Comparison of ENCODE assay signal across 23 cellular contexts in the genomic region with DNA sequence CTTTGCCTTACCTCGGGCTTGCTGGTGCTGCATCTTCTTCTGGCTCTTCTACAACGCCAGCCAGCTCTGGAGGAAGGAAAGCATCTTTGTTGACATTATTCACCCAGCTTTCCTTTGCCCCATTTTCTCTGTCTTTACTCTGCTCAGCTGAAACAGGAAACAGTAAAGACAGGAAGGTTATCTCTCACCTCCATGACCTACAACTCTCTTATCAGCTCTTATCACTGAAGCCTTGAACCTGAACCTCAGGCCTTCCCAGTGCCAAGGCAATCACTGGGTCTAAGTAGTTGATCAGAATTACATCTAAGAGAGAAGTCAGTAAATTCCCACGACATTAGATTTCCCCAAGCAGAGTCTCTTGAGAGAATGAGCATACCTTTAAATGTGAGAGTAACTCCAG. TPM values are rescaled to one million over a fixed set of nuclear protein-coding genes. Genes with fewer than 3 reads are reported as not detected.
DNase-seq lines count a peak whose midpoint lies in the region; ATAC-seq and TF ChIP-seq lines count a peak whose summit lies in the region.
"Had no signal": no experiment of that assay in that cellular context is flagged by ENCODE, and none has a peak within 500 bp of the region (broad histone marks: within the 10 kb centered on the region; RNA-seq: fewer than 3 reads in every experiment).

No MANE protein-coding gene starts in this region.

- H3K36me3 ChIP-seq in stomach = no peaks in the 10 kb centered on the region
- H3K36me3 ChIP-seq: ascending aorta, BE2C had no signal

- TF ChIP-seq EP300 in stomach (IDR thresholded peaks at IDR 0.05) = no peak

- H3K27ac ChIP-seq in VCaP (peak overlapping the region; percentile 42), stomach (peak overlapping the region in 2 of 5 donors; percentile 29 to 31)
- H3K27ac ChIP-seq: ascending aorta, SK-N-MC had no signal

- no peaks in the 10 kb centered on the region for H3K9me3 ChIP-seq in stomach
- H3K9me3 ChIP-seq: ascending aorta, BE2C had no signal

- H3K36me3 Mint-ChIP-seq in activated T-cell treated with anti-CD3 and anti-CD28 coated beads, Interleukin-2, amount 50 U/mL, for 24 hours (ENCODE audit: low read depth) = peaks cover 5% of the 10 kb centered on the region
- H3K36me3 Mint-ChIP-seq in effector memory CD8-positive, alpha-beta T cell (ENCODE audit: insufficient read depth) = peaks cover 41% of the 10 kb centered on the region
- H3K36me3 Mint-ChIP-seq in natural killer cell treated with Interleukin-12 subunit alpha and Interleukin-12 subunit beta and Interleukin-15 and Interleukin-18, amount 100 ng/mL, for 72 hours = peaks cover 17% of the 10 kb centered on the region
- H3K36me3 Mint-ChIP-seq: type B pancreatic cell had no signal

- DNase-seq in activated T-cell treated with anti-CD3 and anti-CD28 coated beads, Interleukin-2, amount 50 U/mL, for 24 hours = no peak
- no peak for DNase-seq in activated T-cell treated with anti-CD3 and anti-CD28 coated beads for 4 hours
- DNase-seq in effector memory CD8-positive, alpha-beta T cell = no peak
- DNase-seq in natural killer cell treated with Interleukin-12 subunit alpha and Interleukin-12 subunit beta and Interleukin-15 and Interleukin-18, amount 100 ng/mL, for 72 hours (ENCODE audit: low spot score) = no peak
- DNase-seq in stomach = no peak
- no peak for DNase-seq in epidermal melanocyte (ENCODE audit: insufficient read length, low spot score)
- DNase-seq: activated CD4-positive, CD25-positive, alpha-beta regulatory T cell; activated gamma-delta T cell; BE2C; caudate nucleus; hypothalamus; NCI-H1436 treated with DMSO at 0.1 percent for 48 hours; NCI-H524 treated with DMSO at 0.1 percent for 48 hours; RPMI8226; stimulated activated CD4-positive, alpha-beta T cell treated with anti-CD3 and anti-CD28 coated beads, Interleukin-4, amount 100 ng/mL, for 4 hours had no signal

- H3K27ac Mint-ChIP-seq in activated T-cell treated with anti-CD3 and anti-CD28 coated beads, Interleukin-2, amount 50 U/mL, for 24 hours = peak overlapping the region; percentile 12
- peak overlapping the region; percentile 92 to 95 for H3K27ac Mint-ChIP-seq in effector memory CD8-positive, alpha-beta T cell
- peak overlapping the region; percentile 60 to 66 for H3K27ac Mint-ChIP-seq in natural killer cell treated with Interleukin-12 subunit alpha and Interleukin-12 subunit beta and Interleukin-15 and Interleukin-18, amount 100 ng/mL, for 72 hours
- H3K27ac Mint-ChIP-seq: GM23338 had no signal

- TF ChIP-seq CTCF in VCaP (conservative IDR thresholded peaks at IDR 0.05) = no peak
- TF ChIP-seq CTCF in stomach (IDR thresholded peaks at IDR 0.05) = no peak

- no peak overlapping the region for H3K4me3 ChIP-seq in stomach
- H3K4me3 ChIP-seq: ascending aorta, GM23338, K562, lung, SK-N-MC had no signal

- peak; percentile 65 for ATAC-seq in effector memory CD8-positive, alpha-beta T cell (replicated peaks)
- no peak for ATAC-seq in natural killer cell treated with Interleukin-12 subunit alpha and Interleukin-12 subunit beta and Interleukin-15 and Interleukin-18, amount 100 ng/mL, for 72 hours
- ATAC-seq in GM18511 (IDR thresholded peaks at IDR 0.05; ENCODE audit: unreplicated experiment) = no peak
- ATAC-seq: GM23338, K562 had no signal

- intact Hi-C loops in stomach (cut with DNase I; ENCODE audit: low total_unique reads) = no loop called here

- no peaks in the 10 kb centered on the region for H3K27me3 ChIP-seq in stomach
- H3K27me3 ChIP-seq: ascending aorta had no signal

- peaks cover 85% of the 10 kb centered on the region for H3K4me1 Mint-ChIP-seq in activated T-cell treated with anti-CD3 and anti-CD28 coated beads, Interleukin-2, amount 50 U/mL, for 24 hours (ENCODE audit: low read depth)
- H3K4me1 Mint-ChIP-seq in effector memory CD8-positive, alpha-beta T cell (ENCODE audit: low read depth in 2 of 2) = peaks cover 63 to 65% of the 10 kb centered on the region in 2 donors
- peaks cover 52 to 53% of the 10 kb centered on the region in 2 donors for H3K4me1 Mint-ChIP-seq in natural killer cell treated with Interleukin-12 subunit alpha and Interleukin-12 subunit beta and Interleukin-15 and Interleukin-18, amount 100 ng/mL, for 72 hours (ENCODE audit: low read depth in 2 of 2)

- H3K4me3 Mint-ChIP-seq in activated T-cell treated with anti-CD3 and anti-CD28 coated beads, Interleukin-2, amount 50 U/mL, for 24 hours = no peak overlapping the region
- peak overlapping the region; percentile 54 to 73 for H3K4me3 Mint-ChIP-seq in effector memory CD8-positive, alpha-beta T cell
- H3K4me3 Mint-ChIP-seq in natural killer cell treated with Interleukin-12 subunit alpha and Interleukin-12 subunit beta and Interleukin-15 and Interleukin-18, amount 100 ng/mL, for 72 hours = peak overlapping the region; percentile 12
- H3K4me3 Mint-ChIP-seq: GM23338, type B pancreatic cell had no signal

- H3K27me3 Mint-ChIP-seq in activated T-cell treated with anti-CD3 and anti-CD28 coated beads, Interleukin-2, amount 50 U/mL, for 24 hours = no peaks in the 10 kb centered on the region
- H3K27me3 Mint-ChIP-seq in effector memory CD8-positive, alpha-beta T cell = no peaks in the 10 kb centered on the region
- no peaks in the 10 kb centered on the region for H3K27me3 Mint-ChIP-seq in natural killer cell treated with Interleukin-12 subunit alpha and Interleukin-12 subunit beta and Interleukin-15 and Interleukin-18, amount 100 ng/mL, for 72 hours

- WGBS in stomach, 5 donors = 12 to 39% (median 29%) methylated on average over 3 of the region's 3 CpGs

- no peaks in the 10 kb centered on the region for H3K9me3 Mint-ChIP-seq in activated T-cell treated with anti-CD3 and anti-CD28 coated beads, Interleukin-2, amount 50 U/mL, for 24 hours
- no peaks in the 10 kb centered on the region for H3K9me3 Mint-ChIP-seq in effector memory CD8-positive, alpha-beta T cell
- H3K9me3 Mint-ChIP-seq in natural killer cell treated with Interleukin-12 subunit alpha and Interleukin-12 subunit beta and Interleukin-15 and Interleukin-18, amount 100 ng/mL, for 72 hours = no peaks in the 10 kb centered on the region
- H3K9me3 Mint-ChIP-seq: GM23338, type B pancreatic cell had no signal

- TF ChIP-seq POLR2A in stomach (IDR thresholded peaks at IDR 0.05) = no peak

- peaks cover 11 to 55% (median 16%) of the 10 kb centered on the region in 4 donors for H3K4me1 ChIP-seq in stomach
- H3K4me1 ChIP-seq: ascending aorta, BE2C had no signal

RNA-seq across cellular contexts. Expression of a gene that starts 59.6 kb away (rescaled TPM):
- 1 to 10 TPM; 1.6 to 1.7 TPM for total RNA-seq in natural killer cell treated with Interleukin-12 subunit alpha and Interleukin-12 subunit beta and Interleukin-15 and Interleukin-18, amount 100 ng/mL, for 72 hours
- 10 to 100 TPM in 1 of 5 donors, 1 to 10 TPM in 3, under 1 TPM in 1; 0.58 to 10.4 (median 4.2) TPM for total RNA-seq in stomach
- polyA plus RNA-seq in stomach = under 1 TPM; 0.25 to 0.46 (median 0.37) TPM
- polyA plus RNA-seq: GM23338 had no signal

Comparison
In these comparisons a context has a peak if more than half of its experiments do, and no peak if none do; other contexts are left out.
1. H3K27ac Mint-ChIP-seq: peak in every context shown above with its lines; median percentile 94 in effector memory CD8-positive, alpha-beta T cell; 63 in natural killer cell treated with Interleukin-12 subunit alpha and Interleukin-12 subunit beta and Interleukin-15 and Interleukin-18, amount 100 ng/mL, for 72 hours; 12 in activated T-cell treated with anti-CD3 and anti-CD28 coated beads, Interleukin-2, amount 50 U/mL, for 24 hours.